Comparison of ENCODE assay signal across 8 cellular contexts in genomic region chr15:52790941-52791751, GRCh38. TPM values are rescaled to one million over a fixed set of nuclear protein-coding genes. Genes with fewer than 3 reads are reported as not detected.
DNase-seq lines count a peak whose midpoint lies in the region; TF ChIP-seq lines count a peak whose summit lies in the region.

No MANE protein-coding gene starts in this region.

- DNase-seq in Caco-2: no peak
- DNase-seq in esophagus muscularis mucosa (ENCODE audit: extremely low spot score): no peak
- DNase-seq in neuronal stem cell (ENCODE audit: low spot score): peak; percentile 51
- DNase-seq in immature natural killer cell: no peak
- DNase-seq in NCI-H1105 treated with DMSO at 0.1 percent for 48 hours (lab: John Stamatoyannopoulos, UW): no peak
- no peak for DNase-seq in GM19240 (ENCODE audit: insufficient read length, low spot score)
- DNase-seq in dermis blood vessel endothelial cell: no peak

- H2BK120ac ChIP-seq in neuronal stem cell (ENCODE audit: low read depth, low read length): no peak overlapping the region

- no peak overlapping the region for H3K4ac ChIP-seq in neuronal stem cell (ENCODE audit: low read length)

- H3K4me3 Mint-ChIP-seq in Caco-2 (ENCODE audit: unreplicated experiment) (peak overlapping the region; percentile 88), immature natural killer cell (peak overlapping the region in 1 of 5 donors; percentile 26)

- H4K8ac ChIP-seq in neuronal stem cell (ENCODE audit: low read depth, low read length): no peak overlapping the region

- no peaks in the 10 kb centered on the region for H3K27me3 ChIP-seq in Caco-2 (replicated peaks; ENCODE audit: control insufficient read depth, insufficient read depth, low read length)
- H3K27me3 ChIP-seq in OCI-LY1 (ENCODE audit: insufficient read depth, low read length): peaks cover 13% of the 10 kb centered on the region; the same call in 1 of the 2 replicates
- H3K27me3 ChIP-seq in esophagus muscularis mucosa: peaks cover 12 to 100% (median 58%) of the 10 kb centered on the region in 4 donors
- peaks cover 58 to 96% (median 91%) of the 10 kb centered on the region in 3 experiments for H3K27me3 ChIP-seq in neuronal stem cell (ENCODE audit: control insufficient read depth in 3 of 3, insufficient read depth in 3 of 3, low read depth in 1 of 3, low read length in 3 of 3)

- no peak overlapping the region for H2AFZ ChIP-seq in OCI-LY1 (ENCODE audit: low read length)
- peak overlapping the region; percentile 97 for H2AFZ ChIP-seq in neuronal stem cell (ENCODE audit: low read length)

- H3K9ac ChIP-seq in OCI-LY1 (ENCODE audit: low read length) (peak overlapping the region; percentile 64; the same call in 1 of the 2 replicates), neuronal stem cell (ENCODE audit: low read depth, low read length, poor library complexity) (peak overlapping the region; percentile 65)

- no peak overlapping the region for H2BK12ac ChIP-seq in neuronal stem cell (ENCODE audit: low read length)

- TF ChIP-seq CTCF in Caco-2 (IDR thresholded peaks at IDR 0.05; ENCODE audit: insufficient read depth in 1 of 2, low read depth in 1 of 2, low read length in 1 of 2, severe bottlenecking in 1 of 2, unreplicated experiment in 1 of 2): no peak
- TF ChIP-seq CTCF in OCI-LY1 (IDR thresholded peaks at IDR 0.05; ENCODE audit: low read length): no peak
- TF ChIP-seq CTCF in esophagus muscularis mucosa (IDR thresholded peaks at IDR 0.05): no peak

- H3K9me3 Mint-ChIP-seq in Caco-2 (ENCODE audit: unreplicated experiment): no peaks in the 10 kb centered on the region
- H3K9me3 Mint-ChIP-seq in immature natural killer cell: peaks cover 0 to 4% (median 0%) of the 10 kb centered on the region in 6 donors

- no peak for TF ChIP-seq EP300 in esophagus muscularis mucosa (IDR thresholded peaks at IDR 0.05)

- no peaks in the 10 kb centered on the region for H3K79me1 ChIP-seq in neuronal stem cell (ENCODE audit: low read depth, low read length)

- H2BK15ac ChIP-seq in neuronal stem cell (ENCODE audit: low read length): peak overlapping the region; percentile 86

- H3K18ac ChIP-seq in neuronal stem cell (ENCODE audit: low read length): peak overlapping the region; percentile 87

- H3K79me2 ChIP-seq in OCI-LY1 (ENCODE audit: insufficient read depth, low read length): no peaks in the 10 kb centered on the region

- no peaks in the 10 kb centered on the region for H3F3A ChIP-seq in OCI-LY1 (ENCODE audit: insufficient read depth, low read length)

- H3K9me3 ChIP-seq in Caco-2: no peaks in the 10 kb centered on the region
- H3K9me3 ChIP-seq in OCI-LY1 (ENCODE audit: low read length): no peaks in the 10 kb centered on the region
- no peaks in the 10 kb centered on the region for H3K9me3 ChIP-seq in esophagus muscularis mucosa
- peaks cover 3 to 14% of the 10 kb centered on the region in 2 donors for H3K9me3 ChIP-seq in neuronal stem cell (replicated peaks in 1 of 2; ENCODE audit: control insufficient read depth in 2 of 2, insufficient read depth in 1 of 2, low read depth in 1 of 2, low read length in 2 of 2)

- H4K20me1 ChIP-seq in OCI-LY1 (ENCODE audit: insufficient read depth, low read length): no peaks in the 10 kb centered on the region

- H3K4me1 ChIP-seq in Caco-2 (no peaks in the 10 kb centered on the region), OCI-LY1 (ENCODE audit: insufficient read depth, low read length, severe bottlenecking) (peaks cover 6% of the 10 kb centered on the region), esophagus muscularis mucosa (peaks cover 34 to 54% (median 51%) of the 10 kb centered on the region in 4 donors), neuronal stem cell (ENCODE audit: control insufficient read depth in 2 of 2, insufficient read depth in 1 of 2, low read depth in 1 of 2, low read length in 2 of 2) (peaks cover 18 to 25% of the 10 kb centered on the region in 2 donors)

- TF ChIP-seq POLR2A in esophagus muscularis mucosa (IDR thresholded peaks at IDR 0.05; ENCODE audit: low read depth): no peak

- H3K4me1 Mint-ChIP-seq in Caco-2 (ENCODE audit: low read depth, unreplicated experiment): no peaks in the 10 kb centered on the region
- peaks cover 0 to 3% of the 10 kb centered on the region in 2 donors for H3K4me1 Mint-ChIP-seq in immature natural killer cell

- intact Hi-C loops in Caco-2 (cut with micrococcal nuclease; ENCODE audit: unreplicated experiment): loop anchor here (5.0 kb wide), 1 partner anchor 796 kb away; no protein-coding TSS in a partner anchor
- intact Hi-C loops in esophagus muscularis mucosa (cut with DNase I): no loop called here

- 20% methylated on average over 30 of the region's 50 CpGs for WGBS in esophagus muscularis mucosa
- WGBS in neuronal stem cell (ENCODE audit: extremely low coverage in 2 of 2, insufficient read length in 2 of 2, insufficient replicate concordance in 1 of 2), 2 donors: no CpG with 5 or more reads among the region's 50 CpGs

- H2AK5ac ChIP-seq in neuronal stem cell (ENCODE audit: low read depth, low read length): no peak overlapping the region

- H4K91ac ChIP-seq in neuronal stem cell (ENCODE audit: low read depth, low read length, poor library complexity): no peak overlapping the region

- H3K27ac Mint-ChIP-seq in Caco-2 (ENCODE audit: unreplicated experiment) (no peak overlapping the region), immature natural killer cell (no peak overlapping the region)

- H3K36me3 Mint-ChIP-seq in Caco-2 (ENCODE audit: insufficient read depth, unreplicated experiment) (no peaks in the 10 kb centered on the region), immature natural killer cell (no peaks in the 10 kb centered on the region)

- H3K27me3 Mint-ChIP-seq in Caco-2 (ENCODE audit: insufficient read depth, unreplicated experiment) (peaks cover 5% of the 10 kb centered on the region), immature natural killer cell (ENCODE audit: low read depth in 3 of 3) (peaks cover 7 to 39% (median 24%) of the 10 kb centered on the region in 3 donors)

- no peak overlapping the region for H3K14ac ChIP-seq in neuronal stem cell (ENCODE audit: low read length)

- CTCF ChIA-PET in Caco-2 (lab: Charles Lee): no interaction called here

- no peak overlapping the region for H3K27ac ChIP-seq in OCI-LY1 (ENCODE audit: low read depth, low read length, poor library complexity, severe bottlenecking)
- H3K27ac ChIP-seq in esophagus muscularis mucosa (replicated peaks in 1 of 4): no peak overlapping the region
- H3K27ac ChIP-seq in neuronal stem cell (replicated peaks; ENCODE audit: low read length): no peak overlapping the region

- peak overlapping the region; percentile 68 for H2BK5ac ChIP-seq in neuronal stem cell (ENCODE audit: low read length)

- peak overlapping the region; percentile 84 for H3K4me2 ChIP-seq in OCI-LY1 (ENCODE audit: low read length)
- H3K4me2 ChIP-seq in neuronal stem cell (ENCODE audit: insufficient read depth, low read length, poor library complexity, severe bottlenecking): peak overlapping the region; percentile 95

- H3K36me3 ChIP-seq in Caco-2 (ENCODE audit: control insufficient read depth, insufficient read depth, low read length): no peaks in the 10 kb centered on the region
- H3K36me3 ChIP-seq in OCI-LY1 (ENCODE audit: insufficient read depth, low read length): no peaks in the 10 kb centered on the region
- no peaks in the 10 kb centered on the region for H3K36me3 ChIP-seq in esophagus muscularis mucosa
- no peaks in the 10 kb centered on the region for H3K36me3 ChIP-seq in neuronal stem cell (replicated peaks in 1 of 2; ENCODE audit: control insufficient read depth in 2 of 2, insufficient read depth in 2 of 2, low read length in 2 of 2)

- H3K23ac ChIP-seq in neuronal stem cell (ENCODE audit: low read depth, low read length, poor library complexity): no peak overlapping the region

- H3K4me3 ChIP-seq in Caco-2 (ENCODE audit: low read depth, low read length) (no peak overlapping the region), OCI-LY1 (ENCODE audit: low read depth, low read length, poor library complexity, severe bottlenecking) (peak overlapping the region; percentile 70), esophagus muscularis mucosa (peak overlapping the region; percentile 51 to 57 (median 54)), neuronal stem cell (ENCODE audit: low read length in 2 of 2) (peak overlapping the region; percentile 56 to 79)

- POLR2A ChIA-PET in Caco-2 (lab: Charles Lee): no interaction called here

- no TSS peak for BruUV-seq in Caco-2 (replicated peaks; lab: Mats Ljungman, UMichigan)

- no peaks in the 10 kb centered on the region for H3K9me2 ChIP-seq in OCI-LY1 (ENCODE audit: low read depth, low read length)

RNA-seq across cellular contexts. Expression of gene ONECUT1, which starts 1.0 kb away (rescaled TPM):
- total RNA-seq in Caco-2 (2022) (0.53 and 0.68 TPM in 2 replicates), esophagus muscularis mucosa (not detected), dermis blood vessel endothelial cell (not detected in 2 replicates)
- polyA plus RNA-seq in neuronal stem cell (2013, experiment 1 of 2): 0.24 TPM
- polyA plus RNA-seq in neuronal stem cell (2013, experiment 2 of 2): 0.24 TPM
- not detected for polyA plus RNA-seq in immature natural killer cell
